Comparison of ENCODE assay signal across 10 cellular contexts in genomic region chr4:143207555-143207954, GRCh38. TPM values are rescaled to one million over a fixed set of nuclear protein-coding genes. Genes with fewer than 3 reads are reported as not detected.
DNase-seq lines count a peak whose midpoint lies in the region; ATAC-seq, FAIRE-seq and TF ChIP-seq lines count a peak whose summit lies in the region.
"Had no signal": no experiment of that assay in that cellular context is flagged by ENCODE, and none has a peak within 500 bp of the region (broad histone marks: within the 10 kb centered on the region; RNA-seq: fewer than 3 reads in every experiment).

No MANE protein-coding gene starts in this region.

- H3K27me3 ChIP-seq in bronchial epithelial cell (ENCODE audit: control insufficient read depth, insufficient read depth, low read length) = no peaks in the 10 kb centered on the region
- no peaks in the 10 kb centered on the region for H3K27me3 ChIP-seq in effector memory CD4-positive, alpha-beta T cell (replicated peaks; ENCODE audit: control insufficient read depth, insufficient read depth, low read length, poor library complexity, severe bottlenecking)

- H3K27ac ChIP-seq in effector memory CD4-positive, alpha-beta T cell (ENCODE audit: insufficient read depth, low read length, poor library complexity, severe bottlenecking) = no peak overlapping the region

- FAIRE-seq in bronchial epithelial cell (lab: Jason Lieb, UNC) = no peak

- H3K4me3 ChIP-seq in AG09309 (ENCODE audit: control insufficient read depth, low read depth, low read length) (no peak overlapping the region), bronchial epithelial cell (ENCODE audit: low read depth, low read length) (no peak overlapping the region)
- no peak overlapping the region for H3K4me3 ChIP-seq in effector memory CD4-positive, alpha-beta T cell (ENCODE audit: insufficient read depth, low read depth, low read length, poor library complexity, severe bottlenecking)

- DNase-seq in AG09309 (ENCODE audit: low read depth) (no peak), HT-29 (ENCODE audit: low spot score) (peak; percentile 46), bronchial epithelial cell (ENCODE audit: low read depth) (peak; percentile 40), left kidney (ENCODE audit: low read depth, low spot score) (peak; percentile 34)
- no peak for DNase-seq in effector memory CD4-positive, alpha-beta T cell
- DNase-seq in activated effector memory CD4-positive, alpha-beta T cell treated with Interleukin-2 at 50 U/mL for 16 hours = no peak
- DNase-seq: DMS153 had no signal

- ATAC-seq in HG02642 (IDR thresholded peaks at IDR 0.05; ENCODE audit: poor library complexity, unreplicated experiment) (no peak), HG03432 (IDR thresholded peaks at IDR 0.05; ENCODE audit: unreplicated experiment) (no peak)
- ATAC-seq: WTC11 had no signal

- H3K9me3 ChIP-seq in effector memory CD4-positive, alpha-beta T cell (ENCODE audit: control insufficient read depth, low read length) = no peaks in the 10 kb centered on the region

- TF ChIP-seq CTCF in AG09309 (IDR thresholded peaks at IDR 0.05; ENCODE audit: control insufficient read depth, insufficient read depth, low read depth, low read length, missing control alignments) = peak; percentile 30
- TF ChIP-seq CTCF in bronchial epithelial cell (IDR thresholded peaks at IDR 0.05; ENCODE audit: insufficient read depth, low read length, severe bottlenecking) = peak; percentile 35

- H3K36me3 ChIP-seq in bronchial epithelial cell (ENCODE audit: control insufficient read depth, insufficient read depth, low read length) = peaks cover 6% of the 10 kb centered on the region
- H3K36me3 ChIP-seq in effector memory CD4-positive, alpha-beta T cell (ENCODE audit: control insufficient read depth, insufficient read depth, low read length) = peaks cover 67% of the 10 kb centered on the region

- H3K4me1 ChIP-seq in effector memory CD4-positive, alpha-beta T cell (ENCODE audit: control insufficient read depth, insufficient read depth, low read length, poor library complexity, severe bottlenecking) = no peaks in the 10 kb centered on the region

RNA-seq across cellular contexts. Expression of gene USP38, which starts 22.8 kb away (rescaled TPM):
- 21.1 and 21.2 TPM in 2 replicates for total RNA-seq in HT-29 (2014; rRNA removed; shearing (Covaris generic))
- total RNA-seq in bronchial epithelial cell = 18.4 and 20.5 TPM in 2 replicates

Comparison
In these comparisons a context has a peak if more than half of its experiments do, and no peak if none do; other contexts are left out.
1. DNase-seq: peak in HT-29 (single experiment), bronchial epithelial cell (single experiment) and left kidney (single experiment); none in AG09309 (single experiment), effector memory CD4-positive, alpha-beta T cell (0 of 3) and activated effector memory CD4-positive, alpha-beta T cell treated with Interleukin-2 at 50 U/mL for 16 hours (single experiment).